Comparison of ENCODE assay signal across 9 cellular contexts in the genomic region with DNA sequence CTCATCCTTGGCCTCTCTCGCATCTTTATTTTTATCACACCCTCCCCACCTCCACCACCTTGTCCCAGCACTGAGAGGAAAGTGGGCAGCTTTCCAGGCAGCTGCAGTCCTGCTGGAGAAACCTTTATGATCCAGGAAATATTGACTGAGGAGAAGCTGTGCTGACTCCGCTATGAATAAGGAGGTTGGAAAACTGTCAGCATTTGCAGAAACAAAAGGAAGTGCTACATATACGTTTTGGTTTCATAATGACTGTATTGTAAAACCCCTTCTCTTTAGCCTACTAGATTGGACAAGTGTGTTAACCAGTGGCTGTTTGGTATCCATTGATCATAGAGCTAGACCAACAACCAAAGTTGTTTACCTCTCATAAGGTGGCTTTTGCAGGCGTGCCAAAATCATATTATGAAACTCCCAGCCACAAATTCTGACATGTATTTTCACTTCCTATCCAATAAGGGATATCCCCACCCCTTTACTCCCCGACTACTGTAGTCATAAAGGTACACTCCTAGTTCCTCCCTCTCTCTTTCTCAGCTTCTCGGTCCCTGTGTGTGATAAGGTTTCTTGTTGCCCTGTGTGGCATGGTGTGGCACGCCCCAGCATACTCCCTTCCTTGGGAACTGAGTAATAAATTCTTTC.
DNase-seq lines count a peak whose midpoint lies in the region; ATAC-seq, FAIRE-seq and TF ChIP-seq lines count a peak whose summit lies in the region.
"Had no signal": no experiment of that assay in that cellular context is flagged by ENCODE, and none has a peak within 500 bp of the region (broad histone marks: within the 10 kb centered on the region; RNA-seq: fewer than 3 reads in every experiment).

No MANE protein-coding gene starts in this region.

- DNase-seq in NCI-H2029 (lab: John Stamatoyannopoulos, UW) (peak; percentile 36), endothelial cell of umbilical vein (ENCODE audit: low read depth, low spot score) (peak; percentile 87), kidney (no peak), HK-2 (ENCODE audit: unreplicated experiment) (no peak), NCI-H446 treated with DMSO at 0.1 percent for 48 hours (lab: John Stamatoyannopoulos, UW) (no peak)
- peak; percentile 41 to 66 for DNase-seq in stimulated activated naive CD8-positive, alpha-beta T cell treated with anti-CD3 and anti-CD28 coated beads, Interleukin-15, amount 100 ng/mL, for 72 hours

- no peaks in the 10 kb centered on the region for H3K27me3 ChIP-seq in endothelial cell of umbilical vein (ENCODE audit: control insufficient read depth in 2 of 2, insufficient read depth in 2 of 2, low read length in 2 of 2)

- no peak for TF ChIP-seq POLR2A in endothelial cell of umbilical vein (IDR thresholded peaks at IDR 0.05; ENCODE audit: low read depth, low read length)

- BruUV-seq in endothelial cell of umbilical vein (replicated peaks; lab: Mats Ljungman, UMichigan) = no TSS peak

- H3K9ac ChIP-seq in endothelial cell of umbilical vein (replicated peaks; ENCODE audit: extremely low read depth, insufficient read depth, low read length) = peak overlapping the region; percentile 33
- H3K9ac ChIP-seq in kidney (ENCODE audit: low read length in 2 of 2) = no peak overlapping the region

- FAIRE-seq in endothelial cell of umbilical vein (lab: Jason Lieb, UNC) (peak; percentile 88), kidney (lab: Jason Lieb, UNC) (no peak)
- FAIRE-seq: islet of Langerhans had no signal

- intact Hi-C loops in endothelial cell of umbilical vein (cut with micrococcal nuclease) (loop anchor here (5.0 kb wide), 1 partner anchor 335 kb away; no protein-coding TSS in a partner anchor), kidney (cut with DNase I) (no loop called here)

- POLR2A ChIA-PET in endothelial cell of umbilical vein (lab: Charles Lee) = no interaction called here

- dilution Hi-C loops in endothelial cell of umbilical vein (cut with MboI; ENCODE audit: extremely low pct_ligation_motif_present, low sequenced_read_pairs) = no loop called here

- H3K4me1 Mint-ChIP-seq in stimulated activated naive CD8-positive, alpha-beta T cell treated with anti-CD3 and anti-CD28 coated beads, Interleukin-15, amount 100 ng/mL, for 72 hours = peaks cover 30% of the 10 kb centered on the region

- no peaks in the 10 kb centered on the region for H4K20me1 ChIP-seq in endothelial cell of umbilical vein (replicated peaks; ENCODE audit: control insufficient read depth, extremely low read depth, insufficient read depth, low read length)

- H3K4me3 Mint-ChIP-seq in stimulated activated naive CD8-positive, alpha-beta T cell treated with anti-CD3 and anti-CD28 coated beads, Interleukin-15, amount 100 ng/mL, for 72 hours = peak overlapping the region; percentile 20 to 43

- H3K27ac Mint-ChIP-seq in stimulated activated naive CD8-positive, alpha-beta T cell treated with anti-CD3 and anti-CD28 coated beads, Interleukin-15, amount 100 ng/mL, for 72 hours = peak overlapping the region; percentile 30 to 34

- peak overlapping the region; percentile 52 for H3K4me2 ChIP-seq in endothelial cell of umbilical vein (ENCODE audit: insufficient read depth, low read length)

- CTCF ChIA-PET in endothelial cell of umbilical vein (lab: Charles Lee) = interaction anchor here (1.2 kb wide), 1 partner anchor 93 kb away, joined by 3 read pairs; no protein-coding TSS in a partner anchor

- H3K79me2 ChIP-seq in endothelial cell of umbilical vein (ENCODE audit: control insufficient read depth, insufficient read depth, low read length) = no peaks in the 10 kb centered on the region

- no peaks in the 10 kb centered on the region for H3K36me3 ChIP-seq in endothelial cell of umbilical vein (ENCODE audit: control insufficient read depth in 2 of 2, extremely low read depth in 1 of 2, insufficient read depth in 2 of 2, low read length in 2 of 2)
- H3K36me3 ChIP-seq in kidney (ENCODE audit: control insufficient read depth in 1 of 2, insufficient read depth in 2 of 2, low read length in 2 of 2) = no peaks in the 10 kb centered on the region

- no peak overlapping the region for H2AFZ ChIP-seq in endothelial cell of umbilical vein (ENCODE audit: low read depth, low read length)

- H3K9me1 ChIP-seq in endothelial cell of umbilical vein (replicated peaks; ENCODE audit: control insufficient read depth, extremely low read depth, insufficient read depth, low read length) = no peaks in the 10 kb centered on the region

- H3K4me3 ChIP-seq in endothelial cell of umbilical vein (replicated peaks in 1 of 3; ENCODE audit: insufficient read depth in 1 of 3, low read depth in 1 of 3, low read length in 3 of 3) (no peak overlapping the region), kidney (ENCODE audit: low read length in 2 of 2) (no peak overlapping the region)

- no peaks in the 10 kb centered on the region for H3K27me3 Mint-ChIP-seq in stimulated activated naive CD8-positive, alpha-beta T cell treated with anti-CD3 and anti-CD28 coated beads, Interleukin-15, amount 100 ng/mL, for 72 hours

- H3K27ac ChIP-seq in endothelial cell of umbilical vein (ENCODE audit: insufficient read depth, low read depth, low read length) = peak overlapping the region; percentile 31
- peak overlapping the region in 1 of 2 donors; percentile 14 for H3K27ac ChIP-seq in kidney (ENCODE audit: low read depth in 2 of 2, low read length in 2 of 2)

- H3K9me3 Mint-ChIP-seq in stimulated activated naive CD8-positive, alpha-beta T cell treated with anti-CD3 and anti-CD28 coated beads, Interleukin-15, amount 100 ng/mL, for 72 hours = peaks cover 0 to 18% of the 10 kb centered on the region in 2 donors

- H3K9me3 ChIP-seq in endothelial cell of umbilical vein (replicated peaks; ENCODE audit: control insufficient read depth, insufficient read depth, low read length) = no peaks in the 10 kb centered on the region
- no peaks in the 10 kb centered on the region for H3K9me3 ChIP-seq in kidney (ENCODE audit: control insufficient read depth in 1 of 2, low read length in 2 of 2)

- H3K4me1 ChIP-seq in endothelial cell of umbilical vein (ENCODE audit: control insufficient read depth, extremely low read depth, insufficient read depth, low read length) = peaks cover 6% of the 10 kb centered on the region
- H3K4me1 ChIP-seq in kidney (ENCODE audit: control insufficient read depth in 1 of 2, insufficient read depth in 1 of 2, low read depth in 1 of 2, low read length in 2 of 2) = peaks cover 2 to 4% of the 10 kb centered on the region in 2 donors

- ATAC-seq in GM18868 (IDR thresholded peaks at IDR 0.05; ENCODE audit: unreplicated experiment) (peak; percentile 97), HG02588 (IDR thresholded peaks at IDR 0.05; ENCODE audit: unreplicated experiment) (peak; percentile 98)
- ATAC-seq in stimulated activated naive CD8-positive, alpha-beta T cell treated with anti-CD3 and anti-CD28 coated beads, Interleukin-15, amount 100 ng/mL, for 72 hours = peak; percentile 98

- TF ChIP-seq CTCF in endothelial cell of umbilical vein (IDR thresholded peaks at IDR 0.05; ENCODE audit: extremely low read depth in 1 of 2, insufficient read depth in 1 of 2, low read depth in 1 of 2, low read length in 2 of 2) = no peak
- TF ChIP-seq CTCF in kidney (IDR thresholded peaks at IDR 0.05; ENCODE audit: borderline replicate concordance, extremely low read depth, insufficient read depth) = no peak

TF ChIP-seq in endothelial cell of umbilical vein, 7 proteins besides CTCF, POLR2A, EP300 and RAD21:
- TF ChIP-seq FOS (IDR thresholded peaks at IDR 0.05; ENCODE audit: borderline replicate concordance, insufficient read depth, low read length) (no peak), EZH2 (IDR thresholded peaks at IDR 0.05; ENCODE audit: borderline replicate concordance, low read depth, low read length, severe bottlenecking) (no peak), JUN (IDR thresholded peaks at IDR 0.05; ENCODE audit: borderline replicate concordance, insufficient read depth, insufficient read length, low read depth) (no peak), POLR2AphosphoS5 (IDR thresholded peaks at IDR 0.05; ENCODE audit: insufficient read depth, low read depth, low read length) (no peak), MYC (IDR thresholded peaks at IDR 0.05; ENCODE audit: low read depth, low read length) (no peak), GATA2 (IDR thresholded peaks at IDR 0.05; ENCODE audit: insufficient read depth, insufficient read length, low read depth, low read length) (no peak)
- TF ChIP-seq, protein P1, sequence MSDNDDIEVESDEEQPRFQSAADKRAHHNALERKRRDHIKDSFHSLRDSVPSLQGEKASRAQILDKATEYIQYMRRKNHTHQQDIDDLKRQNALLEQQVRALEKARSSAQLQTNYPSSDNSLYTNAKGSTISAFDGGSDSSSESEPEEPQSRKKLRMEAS (IDR thresholded peaks at IDR 0.05; ENCODE audit: insufficient read depth, insufficient read length) = no peak

Comparison
In these comparisons a context has a peak if more than half of its experiments do, and no peak if none do; other contexts are left out.
1. DNase-seq: peak in NCI-H2029 (single experiment), endothelial cell of umbilical vein (single experiment) and stimulated activated naive CD8-positive, alpha-beta T cell treated with anti-CD3 and anti-CD28 coated beads, Interleukin-15, amount 100 ng/mL, for 72 hours (2 of 2); none in kidney (single experiment), HK-2 (single experiment) and NCI-H446 treated with DMSO at 0.1 percent for 48 hours (single experiment).
2. Peak in every context shown above with its lines, with median percentiles within 50 percentile points of each other: ATAC-seq.